Comparison of ENCODE assay signal across 8 cellular contexts in genomic region chr5:56270568-56271392, GRCh38. TPM values are rescaled to one million over a fixed set of nuclear protein-coding genes. Genes with fewer than 3 reads are reported as not detected.
DNase-seq lines count a peak whose midpoint lies in the region; ATAC-seq and TF ChIP-seq lines count a peak whose summit lies in the region.

No MANE protein-coding gene starts in this region.

- 24 to 25% methylated on average over 6 of the region's 6 CpGs for WGBS in aorta, 2 donors

- H3K4me3 ChIP-seq in SU-DHL-6 (ENCODE audit: insufficient read depth, low read length, poor library complexity, severe bottlenecking) (no peak overlapping the region), cardiac muscle cell (no peak overlapping the region), aorta (ENCODE audit: low read length in 2 of 2) (no peak overlapping the region)

- H3K36me3 Mint-ChIP-seq in activated naive CD8-positive, alpha-beta T cell treated with anti-CD3 and anti-CD28 coated beads for 36 hours = no peaks in the 10 kb centered on the region

- H3K36me3 ChIP-seq in SU-DHL-6 (ENCODE audit: low read length) (no peaks in the 10 kb centered on the region), cardiac muscle cell (no peaks in the 10 kb centered on the region), aorta (ENCODE audit: control insufficient read depth in 1 of 2, insufficient read depth in 2 of 2, low read length in 1 of 2) (no peaks in the 10 kb centered on the region)

- DNase-seq in HEK293T (ENCODE audit: extremely low spot score) (peak; percentile 80), MV-4-11 (lab: John Stamatoyannopoulos, UW) (peak; percentile 75), cardiac muscle cell (ENCODE audit: low read depth in 1 of 2, low spot score in 1 of 2) (peak; percentile 86 to 93), pulmonary artery endothelial cell (ENCODE audit: low read depth, low spot score) (peak; percentile 58), aorta (peak; percentile 89 to 92)
- DNase-seq in activated naive CD8-positive, alpha-beta T cell treated with anti-CD3 and anti-CD28 coated beads for 36 hours = peak; percentile 68

- H3K27ac ChIP-seq in SU-DHL-6 (ENCODE audit: low read depth, low read length) = no peak overlapping the region
- no peak overlapping the region for H3K27ac ChIP-seq in cardiac muscle cell
- no peak overlapping the region for H3K27ac ChIP-seq in aorta (ENCODE audit: low read depth in 1 of 2, low read length in 2 of 2)

- no peaks in the 10 kb centered on the region for H3K79me2 ChIP-seq in SU-DHL-6 (ENCODE audit: insufficient read depth, low read length)

- peak; percentile 98 for ATAC-seq in aorta (ENCODE audit: low FRiP score)

- H3K4me3 Mint-ChIP-seq in activated naive CD8-positive, alpha-beta T cell treated with anti-CD3 and anti-CD28 coated beads for 36 hours = no peak overlapping the region

- H2AFZ ChIP-seq in SU-DHL-6 (ENCODE audit: low read depth, low read length, severe bottlenecking) = no peak overlapping the region

- H3K4me2 ChIP-seq in SU-DHL-6 (ENCODE audit: low read depth, low read length, poor library complexity, severe bottlenecking) = no peak overlapping the region

- H3K27me3 ChIP-seq in SU-DHL-6 (ENCODE audit: low read length) (no peaks in the 10 kb centered on the region), cardiac muscle cell (no peaks in the 10 kb centered on the region), aorta (ENCODE audit: control insufficient read depth in 1 of 2, insufficient read depth in 2 of 2, low read length in 1 of 2) (no peaks in the 10 kb centered on the region)

- no peaks in the 10 kb centered on the region for H3K27me3 Mint-ChIP-seq in activated naive CD8-positive, alpha-beta T cell treated with anti-CD3 and anti-CD28 coated beads for 36 hours

- peak; percentile 87 for TF ChIP-seq CTCF in GM12801 (IDR thresholded peaks at IDR 0.05; ENCODE audit: extremely low read depth, insufficient read length)
- peak; percentile 68 for TF ChIP-seq CTCF in SU-DHL-6 (IDR thresholded peaks at IDR 0.05; ENCODE audit: insufficient read depth, low read length, poor library complexity, severe bottlenecking)
- peak; percentile 99 for TF ChIP-seq CTCF in cardiac muscle cell (IDR thresholded peaks at IDR 0.05; ENCODE audit: low read depth, low read length)

- no peak overlapping the region for H3K9ac ChIP-seq in SU-DHL-6 (ENCODE audit: low read length)

- CTCF ChIA-PET in HEK293T (lab: Yijun Ruan, JAX) = interaction anchor here (0.5 to 4.1 kb wide), 7 partner anchors 188 to 879 kb away, joined by 3 to 38 read pairs (median 3); no protein-coding TSS in a partner anchor

- H3K9me3 ChIP-seq in SU-DHL-6 (ENCODE audit: insufficient read depth, low read length) (no peaks in the 10 kb centered on the region), cardiac muscle cell (ENCODE audit: low read depth) (no peaks in the 10 kb centered on the region), aorta (ENCODE audit: control insufficient read depth, low read length) (no peaks in the 10 kb centered on the region)

- intact Hi-C loops in aorta (cut with DNase I) = loop anchor here (2.0 kb wide), 2 partner anchors 566 to 568 kb away; no protein-coding TSS in a partner anchor

- H3K4me1 Mint-ChIP-seq in activated naive CD8-positive, alpha-beta T cell treated with anti-CD3 and anti-CD28 coated beads for 36 hours = peaks cover 16% of the 10 kb centered on the region

- no peaks in the 10 kb centered on the region for H3F3A ChIP-seq in SU-DHL-6 (ENCODE audit: insufficient read depth)

- H3K9me3 Mint-ChIP-seq in activated naive CD8-positive, alpha-beta T cell treated with anti-CD3 and anti-CD28 coated beads for 36 hours = no peaks in the 10 kb centered on the region

- peak overlapping the region; percentile 8 for H3K27ac Mint-ChIP-seq in activated naive CD8-positive, alpha-beta T cell treated with anti-CD3 and anti-CD28 coated beads for 36 hours

- POLR2A ChIA-PET in HEK293T (lab: Yijun Ruan, JAX) = no interaction called here

- H4K20me1 ChIP-seq in SU-DHL-6 (ENCODE audit: low read depth, low read length) = no peaks in the 10 kb centered on the region

- H3K4me1 ChIP-seq in cardiac muscle cell (ENCODE audit: low read depth) (peaks cover 3% of the 10 kb centered on the region), aorta (ENCODE audit: control insufficient read depth in 1 of 2, insufficient read depth in 2 of 2, low read length in 2 of 2) (no peaks in the 10 kb centered on the region)

- no peaks in the 10 kb centered on the region for H3K9me2 ChIP-seq in SU-DHL-6 (replicated peaks; ENCODE audit: insufficient read depth, low read length)

TF ChIP-seq in HEK293T, 16 proteins besides CTCF, POLR2A, EP300 and RAD21:
- TF ChIP-seq FOXM1 (IDR thresholded peaks at IDR 0.05; ENCODE audit: borderline replicate concordance) (no peak), ARNT (IDR thresholded peaks at IDR 0.05) (no peak), ZNF384 (IDR thresholded peaks at IDR 0.05) (no peak), L3MBTL2 (conservative IDR thresholded peaks at IDR 0.05) (no peak), TARDBP (IDR thresholded peaks at IDR 0.05) (no peak), LEF1 (IDR thresholded peaks at IDR 0.05; ENCODE audit: borderline replicate concordance) (no peak), BHLHE40 (IDR thresholded peaks at IDR 0.05; ENCODE audit: borderline replicate concordance) (no peak), CTBP1 (IDR thresholded peaks at IDR 0.05; ENCODE audit: borderline replicate concordance) (no peak), SP1 (IDR thresholded peaks at IDR 0.05) (no peak), ELF4 (IDR thresholded peaks at IDR 0.05) (no peak), NFRKB (IDR thresholded peaks at IDR 0.05) (no peak), HDGF (IDR thresholded peaks at IDR 0.05; ENCODE audit: borderline replicate concordance) (no peak), FOXA1 (IDR thresholded peaks at IDR 0.05) (no peak), SUZ12 (IDR thresholded peaks at IDR 0.05) (no peak), FOXK2 (IDR thresholded peaks at IDR 0.05) (no peak)
- TF ChIP-seq, protein P1, sequence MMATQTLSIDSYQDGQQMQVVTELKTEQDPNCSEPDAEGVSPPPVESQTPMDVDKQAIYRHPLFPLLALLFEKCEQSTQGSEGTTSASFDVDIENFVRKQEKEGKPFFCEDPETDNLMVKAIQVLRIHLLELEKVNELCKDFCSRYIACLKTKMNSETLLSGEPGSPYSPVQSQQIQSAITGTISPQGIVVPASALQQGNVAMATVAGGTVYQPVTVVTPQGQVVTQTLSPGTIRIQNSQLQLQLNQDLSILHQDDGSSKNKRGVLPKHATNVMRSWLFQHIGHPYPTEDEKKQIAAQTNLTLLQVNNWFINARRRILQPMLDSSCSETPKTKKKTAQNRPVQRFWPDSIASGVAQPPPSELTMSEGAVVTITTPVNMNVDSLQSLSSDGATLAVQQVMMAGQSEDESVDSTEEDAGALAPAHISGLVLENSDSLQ (IDR thresholded peaks at IDR 0.05) = no peak

RNA-seq across cellular contexts. Expression of gene ANKRD55, which starts 37.6 kb away (rescaled TPM):
- total RNA-seq in activated naive CD8-positive, alpha-beta T cell treated with anti-CD3 and anti-CD28 coated beads for 36 hours = under 1 TPM; 0.23 to 0.50 TPM
- total RNA-seq in cardiac muscle cell (not detected in 2 replicates), pulmonary artery endothelial cell (0.33 and 0.74 TPM in 2 replicates), aorta (under 1 TPM; 0.32 to 0.48 TPM)
- polyA plus RNA-seq in cardiac muscle cell (0.28 TPM in 1 of 2 replicates, not detected in the other), aorta (not detected)
